In genomic region chr2:10352972-10353371, GRCh38 we compare ENCODE assay signal across 1 cellular context.
TF ChIP-seq lines count a peak whose summit lies in the region.

No MANE protein-coding gene starts in this region.

TF ChIP-seq in K562, 482 proteins besides CTCF, POLR2A, EP300 and RAD21 (continued from another document):
- no peak for TF ChIP-seq ZBTB26 (CRISPR knock-in tag; IDR thresholded peaks at IDR 0.05)
